8 cellular contexts compared by ENCODE assay signal in the genomic region with DNA sequence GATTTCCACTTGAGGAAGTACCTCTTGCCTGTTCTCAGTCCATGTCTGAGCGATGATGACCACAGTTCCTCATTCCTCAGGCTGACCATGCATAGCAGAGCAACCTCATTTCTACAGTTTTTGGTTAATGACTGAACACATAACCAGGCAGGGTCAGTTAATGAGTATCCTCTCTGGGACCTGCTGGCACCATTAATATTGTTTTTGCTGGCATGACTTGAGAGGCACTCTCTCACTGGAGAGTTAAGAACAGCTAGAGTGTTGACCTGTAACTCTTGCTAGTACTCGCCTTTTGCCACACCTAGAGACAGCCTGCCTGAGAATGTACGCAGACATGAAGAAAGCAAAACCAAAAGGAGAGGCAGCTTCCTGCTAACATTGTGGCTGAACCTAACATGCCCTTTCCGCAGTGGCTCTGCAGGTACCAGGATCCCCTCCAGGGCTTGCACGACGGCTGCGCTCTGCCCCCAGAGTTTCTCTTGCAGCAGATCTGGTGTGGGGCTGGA. TPM values are rescaled to one million over a fixed set of nuclear protein-coding genes. Genes with fewer than 3 reads are reported as not detected.
DNase-seq lines count a peak whose midpoint lies in the region; ATAC-seq and TF ChIP-seq lines count a peak whose summit lies in the region.

No MANE protein-coding gene starts in this region.

- in situ Hi-C loops in G401 (cut with HindIII; ENCODE audit: low sequenced_read_pairs) = no loop called here

- H3K9me3 Mint-ChIP-seq in activated naive CD8-positive, alpha-beta T cell treated with anti-CD3 and anti-CD28 coated beads, Interleukin-2, amount 50 U/mL, for 24 hours = no peaks in the 10 kb centered on the region
- H3K9me3 Mint-ChIP-seq in naive B cell = no peaks in the 10 kb centered on the region
- no peaks in the 10 kb centered on the region for H3K9me3 Mint-ChIP-seq in type B pancreatic cell

- H3K4me1 Mint-ChIP-seq in activated naive CD8-positive, alpha-beta T cell treated with anti-CD3 and anti-CD28 coated beads, Interleukin-2, amount 50 U/mL, for 24 hours = peaks cover 27% of the 10 kb centered on the region
- H3K4me1 Mint-ChIP-seq in naive B cell (peaks cover 15 to 29% (median 18%) of the 10 kb centered on the region in 3 donors), type B pancreatic cell (ENCODE audit: unreplicated experiment) (peaks cover 19% of the 10 kb centered on the region)

- TF ChIP-seq CTCF in type B pancreatic cell (conservative IDR thresholded peaks at IDR 0.05) = no peak

- ATAC-seq in GM18858 (IDR thresholded peaks at IDR 0.05; ENCODE audit: unreplicated experiment) (peak; percentile 75), HG02943 (IDR thresholded peaks at IDR 0.05; ENCODE audit: low read depth, unreplicated experiment) (peak; percentile 87), naive B cell (ENCODE audit: low read depth in 2 of 2) (peak; percentile 94 to 95)
- peak; percentile 95 for ATAC-seq in activated naive CD8-positive, alpha-beta T cell treated with anti-CD3 and anti-CD28 coated beads, Interleukin-2, amount 50 U/mL, for 24 hours

- DNase-seq in T follicular helper cell (ENCODE audit: low read depth) (peak; percentile 14), naive B cell (peak; percentile 72), type B pancreatic cell (ENCODE audit: extremely low spot score, unreplicated experiment) (no peak), G401 (ENCODE audit: low spot score) (no peak), NCI-H2107 (lab: John Stamatoyannopoulos, UW) (no peak)
- DNase-seq in activated naive CD8-positive, alpha-beta T cell treated with anti-CD3 and anti-CD28 coated beads, Interleukin-2, amount 50 U/mL, for 24 hours = peak; percentile 56

- H3K27me3 Mint-ChIP-seq in activated naive CD8-positive, alpha-beta T cell treated with anti-CD3 and anti-CD28 coated beads, Interleukin-2, amount 50 U/mL, for 24 hours = no peaks in the 10 kb centered on the region
- H3K27me3 Mint-ChIP-seq in naive B cell (no peaks in the 10 kb centered on the region), type B pancreatic cell (no peaks in the 10 kb centered on the region)

- peak overlapping the region; percentile 69 for H3K4me3 Mint-ChIP-seq in activated naive CD8-positive, alpha-beta T cell treated with anti-CD3 and anti-CD28 coated beads, Interleukin-2, amount 50 U/mL, for 24 hours
- peak overlapping the region; percentile 74 to 94 (median 86) for H3K4me3 Mint-ChIP-seq in naive B cell
- peak overlapping the region; percentile 38 for H3K4me3 Mint-ChIP-seq in type B pancreatic cell

- peak overlapping the region; percentile 85 for H3K27ac Mint-ChIP-seq in activated naive CD8-positive, alpha-beta T cell treated with anti-CD3 and anti-CD28 coated beads, Interleukin-2, amount 50 U/mL, for 24 hours
- peak overlapping the region; percentile 92 to 99 (median 96) for H3K27ac Mint-ChIP-seq in naive B cell
- peak overlapping the region; percentile 85 for H3K27ac Mint-ChIP-seq in type B pancreatic cell

- H3K36me3 Mint-ChIP-seq in activated naive CD8-positive, alpha-beta T cell treated with anti-CD3 and anti-CD28 coated beads, Interleukin-2, amount 50 U/mL, for 24 hours (ENCODE audit: low read depth) = peaks cover 8% of the 10 kb centered on the region
- H3K36me3 Mint-ChIP-seq in naive B cell (peaks cover 8 to 11% of the 10 kb centered on the region in 2 donors), type B pancreatic cell (peaks cover 8% of the 10 kb centered on the region)

RNA-seq across cellular contexts. Expression of gene PECR, which starts 23.9 kb away (rescaled TPM):
- polyA plus RNA-seq in naive B cell (ENCODE audit: low read depth in 6 of 6) = 10 to 100 TPM; 20.7 to 37.3 (median 24.8) TPM
- total RNA-seq in type B pancreatic cell (ENCODE audit: low replicate concordance) = 13.9 and 19.0 TPM in 2 replicates
- total RNA-seq in G401 (2014; rRNA removed; shearing (Covaris generic)) = 10.3 and 11.2 TPM in 2 replicates

RNA-seq across cellular contexts. Expression of gene TMEM169, which starts 24.0 kb away (rescaled TPM):
- polyA plus RNA-seq in naive B cell (ENCODE audit: low read depth in 6 of 6) = 1 to 10 TPM in 4 of 6 donors, under 1 TPM in 1, not detected in 1; 0.38 to 2.5 (median 1.2) TPM
- total RNA-seq in type B pancreatic cell (ENCODE audit: low replicate concordance) = 2.1 and 5.1 TPM in 2 replicates
- total RNA-seq in G401 (2014; rRNA removed; shearing (Covaris generic)) = 0.12 and 0.37 TPM in 2 replicates

RNA-seq across cellular contexts. Expression of gene MREG, which starts 44.4 kb away (rescaled TPM):
- polyA plus RNA-seq in naive B cell (ENCODE audit: low read depth in 6 of 6) = 1 to 10 TPM in 4 of 6 donors, under 1 TPM in 1, not detected in 1; 0.95 to 3.1 (median 2.3) TPM
- total RNA-seq in type B pancreatic cell (ENCODE audit: low replicate concordance) = 15.7 and 21.2 TPM in 2 replicates
- 4.0 and 4.2 TPM in 2 replicates for total RNA-seq in G401 (2014; rRNA removed; shearing (Covaris generic))

RNA-seq across cellular contexts. Expression of gene XRCC5, which starts 51.4 kb away (rescaled TPM):
- 100 to 1,000 TPM; 245 to 322 (median 271) TPM for polyA plus RNA-seq in naive B cell (ENCODE audit: low read depth in 6 of 6)
- total RNA-seq in type B pancreatic cell (ENCODE audit: low replicate concordance) = 266 and 349 TPM in 2 replicates
- 292 and 431 TPM in 2 replicates for total RNA-seq in G401 (2014; rRNA removed; shearing (Covaris generic))

Comparison
In these comparisons a context has a peak if more than half of its experiments do, and no peak if none do; other contexts are left out.
1. DNase-seq: peak in T follicular helper cell (single experiment), activated naive CD8-positive, alpha-beta T cell treated with anti-CD3 and anti-CD28 coated beads, Interleukin-2, amount 50 U/mL, for 24 hours (single experiment) and naive B cell (single experiment); none in type B pancreatic cell (single experiment), G401 (single experiment) and NCI-H2107 (single experiment).
2. Peak in every context shown above with its lines, with median percentiles within 50 percentile points of each other: ATAC-seq, H3K27ac Mint-ChIP-seq and H3K4me3 Mint-ChIP-seq.